In genomic region chr1:155073377-155074272, GRCh38 we compare ENCODE assay signal across 18 cellular contexts. TPM values are rescaled to one million over a fixed set of nuclear protein-coding genes. Genes with fewer than 3 reads are reported as not detected.
DNase-seq lines count a peak whose midpoint lies in the region; ATAC-seq and TF ChIP-seq lines count a peak whose summit lies in the region.
"Had no signal": no experiment of that assay in that cellular context is flagged by ENCODE, and none has a peak within 500 bp of the region (broad histone marks: within the 10 kb centered on the region; RNA-seq: fewer than 3 reads in every experiment).

No MANE protein-coding gene starts in this region.

- peak overlapping the region; percentile 51 for H3K4me2 ChIP-seq in OCI-LY7 (ENCODE audit: low read length)
- H3K4me2 ChIP-seq in PC-9: no peak overlapping the region

- H3K4me3 ChIP-seq in heart right ventricle: no peak overlapping the region
- H3K4me3 ChIP-seq in OCI-LY7 (ENCODE audit: low read depth, low read length, poor library complexity, severe bottlenecking): peak overlapping the region; percentile 20
- H3K4me3 ChIP-seq in vagina: no peak overlapping the region
- H3K4me3 ChIP-seq in PC-9: no peak overlapping the region

- no peaks in the 10 kb centered on the region for H3K9me3 ChIP-seq in heart right ventricle
- H3K9me3 ChIP-seq in OCI-LY7 (ENCODE audit: low read length): no peaks in the 10 kb centered on the region
- H3K9me3 ChIP-seq in vagina: no peaks in the 10 kb centered on the region
- H3K9me3 ChIP-seq in PC-9 (ENCODE audit: insufficient read depth, low read depth): no peaks in the 10 kb centered on the region

- TF ChIP-seq CTCF in heart right ventricle (IDR thresholded peaks at IDR 0.05) (no peak), OCI-LY7 (conservative IDR thresholded peaks at IDR 0.05; ENCODE audit: low read length) (no peak), vagina (IDR thresholded peaks at IDR 0.05) (no peak), PC-9 (conservative IDR thresholded peaks at IDR 0.05) (no peak)

- CTCF ChIA-PET in OCI-LY7 (lab: Charles Lee; ENCODE audit: unreplicated experiment): no interaction called here
- CTCF ChIA-PET in PC-9 (lab: Charles Lee): no interaction called here

- no peak overlapping the region for H3K4me3 Mint-ChIP-seq in dendritic cell treated with granulocyte-macrophage colony-stimulating factor and Interleukin-4, amounts not matched to agents 40 ng/mL and 50 ng/mL, for 4 days
- H3K4me3 Mint-ChIP-seq: activated T-cell treated with anti-CD3 and anti-CD28 coated beads, Interleukin-2, amount 50 U/mL, for 4 hours had no signal

- H3K27ac Mint-ChIP-seq in dendritic cell treated with granulocyte-macrophage colony-stimulating factor and Interleukin-4, amounts not matched to agents 40 ng/mL and 50 ng/mL, for 4 days: peak overlapping the region; percentile 4

- H3K4me1 Mint-ChIP-seq in dendritic cell treated with granulocyte-macrophage colony-stimulating factor and Interleukin-4, amounts not matched to agents 40 ng/mL and 50 ng/mL, for 4 days (ENCODE audit: low read depth): peaks cover 37% of the 10 kb centered on the region

- 92 to 93% methylated on average over 3 of the region's 3 CpGs for WGBS in heart right ventricle, 2 donors

- H2AFZ ChIP-seq in OCI-LY7 (ENCODE audit: low read length) (no peak overlapping the region), PC-9 (no peak overlapping the region)

- peaks cover 43% of the 10 kb centered on the region for H3K27me3 Mint-ChIP-seq in dendritic cell treated with granulocyte-macrophage colony-stimulating factor and Interleukin-4, amounts not matched to agents 40 ng/mL and 50 ng/mL, for 4 days

- peak; percentile 10 for DNase-seq in Right ventricle myocardium superior
- no peak for DNase-seq in heart right ventricle
- peak; percentile 41 for DNase-seq in OCI-LY7 (ENCODE audit: low spot score)
- DNase-seq in vagina (ENCODE audit: extremely low spot score in 2 of 2): no peak
- no peak for DNase-seq in ACHN
- no peak for DNase-seq in PC-9
- DNase-seq: activated T-cell treated with anti-CD3 and anti-CD28 coated beads, Interleukin-2, amount 50 U/mL, for 4 hours; effector memory CD4-positive, alpha-beta T cell; hippocampal formation; kidney glomerular epithelial cell; NCI-H2029 treated with DMSO at 0.1 percent for 48 hours; retina had no signal

- ATAC-seq in Right ventricle myocardium superior (ENCODE audit: poor library complexity) (no peak), heart right ventricle (no peak)
- ATAC-seq: activated CD4-positive, CD25-positive, alpha-beta regulatory T cell treated with anti-CD3 and anti-CD28 coated beads, Interleukin-2, amount 50 U/mL, for 24 hours; activated T-cell treated with anti-CD3 and anti-CD28 coated beads, Interleukin-2, amount 50 U/mL, for 4 hours had no signal

- H4K20me1 ChIP-seq in OCI-LY7 (ENCODE audit: insufficient read depth, low read length): no peaks in the 10 kb centered on the region
- no peaks in the 10 kb centered on the region; the same call in 1 of the 2 replicates for H4K20me1 ChIP-seq in PC-9 (ENCODE audit: insufficient read depth)

- POLR2A ChIA-PET in OCI-LY7 (lab: Charles Lee) (interaction anchor here (1.0 kb wide), 1 partner anchor 29 kb away, joined by 4 read pairs; no protein-coding TSS in a partner anchor), PC-9 (lab: Charles Lee; ENCODE audit: unreplicated experiment) (no interaction called here)

- no peak for TF ChIP-seq POLR2A in vagina (IDR thresholded peaks at IDR 0.05)

- peaks cover 36% of the 10 kb centered on the region; the same call in 1 of the 2 replicates for H3F3A ChIP-seq in PC-9 (ENCODE audit: insufficient read depth, low read depth)

- no TSS peak for BruUV-seq in OCI-LY7 (replicated peaks; lab: Mats Ljungman, UMichigan)
- BruUV-seq in PC-9 (replicated peaks; lab: Mats Ljungman, UMichigan): no TSS peak

- peaks cover 11% of the 10 kb centered on the region for H3K36me3 Mint-ChIP-seq in dendritic cell treated with granulocyte-macrophage colony-stimulating factor and Interleukin-4, amounts not matched to agents 40 ng/mL and 50 ng/mL, for 4 days (ENCODE audit: low read depth)

- H3K36me3 ChIP-seq in heart right ventricle (peaks cover 0 to 10% (median 0%) of the 10 kb centered on the region in 9 donors), OCI-LY7 (ENCODE audit: insufficient read depth, low read length) (peaks cover 12% of the 10 kb centered on the region; the same call in 1 of the 2 replicates), vagina (no peaks in the 10 kb centered on the region), PC-9 (ENCODE audit: low read depth) (no peaks in the 10 kb centered on the region)

- H3K9me2 ChIP-seq in OCI-LY7 (ENCODE audit: insufficient read depth, low read length) (no peaks in the 10 kb centered on the region), PC-9 (ENCODE audit: insufficient read depth) (no peaks in the 10 kb centered on the region)

- peaks cover 0 to 8% (median 0%) of the 10 kb centered on the region in 7 donors for H3K27me3 ChIP-seq in heart right ventricle
- H3K27me3 ChIP-seq in vagina: no peaks in the 10 kb centered on the region
- H3K27me3 ChIP-seq in PC-9 (ENCODE audit: insufficient read depth, low read depth): no peaks in the 10 kb centered on the region

- H3K79me2 ChIP-seq in OCI-LY7 (ENCODE audit: insufficient read depth, low read depth, low read length) (no peaks in the 10 kb centered on the region), PC-9 (ENCODE audit: low read depth) (no peaks in the 10 kb centered on the region)

- in situ Hi-C loops in ACHN (cut with HindIII; ENCODE audit: low pct_ligation_motif_present, low pct_unique_long_range_greater_than_20kb, low sequenced_read_pairs): no loop called here

- peaks cover 0 to 24% (median 18%) of the 10 kb centered on the region in 9 donors for H3K4me1 ChIP-seq in heart right ventricle
- peaks cover 69% of the 10 kb centered on the region for H3K4me1 ChIP-seq in OCI-LY7 (ENCODE audit: insufficient read depth, low read length, poor library complexity, severe bottlenecking)
- H3K4me1 ChIP-seq in vagina: peaks cover 31% of the 10 kb centered on the region
- H3K4me1 ChIP-seq in PC-9 (replicated peaks; ENCODE audit: insufficient read depth): peaks cover 14% of the 10 kb centered on the region

- H3K9me3 Mint-ChIP-seq in dendritic cell treated with granulocyte-macrophage colony-stimulating factor and Interleukin-4, amounts not matched to agents 40 ng/mL and 50 ng/mL, for 4 days: no peaks in the 10 kb centered on the region
- H3K9me3 Mint-ChIP-seq: activated T-cell treated with anti-CD3 and anti-CD28 coated beads, Interleukin-2, amount 50 U/mL, for 4 hours had no signal

- H3K27ac ChIP-seq in heart right ventricle (no peak overlapping the region), OCI-LY7 (ENCODE audit: low read depth, low read length, poor library complexity, severe bottlenecking) (no peak overlapping the region), vagina (peak overlapping the region; percentile 32), PC-9 (no peak overlapping the region)

- intact Hi-C loops in Right ventricle myocardium superior (cut with DNase I): no loop called here
- intact Hi-C loops in heart right ventricle (cut with DNase I): no loop called here
- intact Hi-C loops in OCI-LY7 (cut with micrococcal nuclease; ENCODE audit: unreplicated experiment): no loop called here
- intact Hi-C loops in dendritic cell treated with granulocyte-macrophage colony-stimulating factor and Interleukin-4, amounts not matched to agents 40 ng/mL and 50 ng/mL, for 4 days (cut with micrococcal nuclease): no loop called here
- intact Hi-C loops in vagina (cut with DNase I): no loop called here
- intact Hi-C loops in PC-9 (cut with micrococcal nuclease; ENCODE audit: unreplicated experiment): no loop called here

RNA-seq across cellular contexts. Expression of gene EFNA3, which starts 5.0 kb away (rescaled TPM):
- total RNA-seq in Right ventricle myocardium superior (0.75 TPM), heart right ventricle (1 to 10 TPM in 1 of 10 donors, under 1 TPM in 8, not detected in 1; 0.23 to 1.9 (median 0.46) TPM), OCI-LY7 (2022) (4.8 and 10.8 TPM in 2 replicates), vagina (22.3 TPM), PC-9 (2021) (6.7 and 8.8 TPM in 2 replicates)
- polyA plus RNA-seq in heart right ventricle: 1 to 10 TPM in 1 of 2 donors, under 1 TPM in 1; 0.95 to 1.8 TPM
- total RNA-seq in OCI-LY7 (2014; rRNA removed; shearing (Covaris generic)): 5.7 and 6.7 TPM in 2 replicates

RNA-seq across cellular contexts. Expression of gene EFNA4, which starts 10.1 kb away (rescaled TPM):
- 2.6 TPM for total RNA-seq in Right ventricle myocardium superior
- 1 to 10 TPM in 8 of 10 donors, under 1 TPM in 2; 0.49 to 2.8 (median 1.8) TPM for total RNA-seq in heart right ventricle
- 1 to 10 TPM; 4.2 to 5.4 TPM for polyA plus RNA-seq in heart right ventricle
- 10.5 and 11.5 TPM in 2 replicates for total RNA-seq in OCI-LY7 (2014; rRNA removed; shearing (Covaris generic))
- 9.0 and 10.1 TPM in 2 replicates for total RNA-seq in OCI-LY7 (2022)
- 13.8 TPM for total RNA-seq in vagina
- total RNA-seq in PC-9 (2021): 14.0 and 17.3 TPM in 2 replicates

RNA-seq across cellular contexts. Expression of gene ADAM15, which starts 22.5 kb away (rescaled TPM):
- total RNA-seq in Right ventricle myocardium superior (77.6 TPM), heart right ventricle (100 to 1,000 TPM in 1 of 10 donors, 10 to 100 TPM in 9; 46.7 to 146 (median 58.5) TPM), OCI-LY7 (2022) (50.4 and 56.1 TPM in 2 replicates), vagina (193 TPM), PC-9 (2021) (187 and 195 TPM in 2 replicates)
- 100 to 1,000 TPM; 144 to 305 TPM for polyA plus RNA-seq in heart right ventricle
- 14.2 and 19.7 TPM in 2 replicates for total RNA-seq in OCI-LY7 (2014; rRNA removed; shearing (Covaris generic))

RNA-seq across cellular contexts. Expression of gene DCST1, which starts 40.0 kb away (rescaled TPM):
- total RNA-seq in Right ventricle myocardium superior: not detected
- total RNA-seq in heart right ventricle: not detected
- under 1 TPM in 1 of 2 donors, not detected in 1; 0.29 TPM for polyA plus RNA-seq in heart right ventricle
- not detected in 2 replicates for total RNA-seq in OCI-LY7 (2014; rRNA removed; shearing (Covaris generic))
- total RNA-seq in OCI-LY7 (2022): not detected in 2 replicates
- not detected for total RNA-seq in vagina
- 0.22 and 0.43 TPM in 2 replicates for total RNA-seq in PC-9 (2021)
- total RNA-seq: activated T-cell treated with anti-CD3 and anti-CD28 coated beads, Interleukin-2, amount 50 U/mL, for 4 hours; M059J; mesenteric fat pad had no signal
- polyA plus RNA-seq: adipose tissue had no signal

RNA-seq across cellular contexts. Expression of gene DCST2, which starts 40.0 kb away (rescaled TPM):
- 0.16 TPM for total RNA-seq in Right ventricle myocardium superior
- under 1 TPM in 9 of 10 donors, not detected in 1; 0.15 to 0.67 (median 0.30) TPM for total RNA-seq in heart right ventricle
- polyA plus RNA-seq in heart right ventricle: 1 to 10 TPM in 1 of 2 donors, under 1 TPM in 1; 0.38 to 1.8 TPM
- total RNA-seq in OCI-LY7 (2014; rRNA removed; shearing (Covaris generic)): 0.85 and 1.7 TPM in 2 replicates
- total RNA-seq in OCI-LY7 (2022): 2.0 and 3.9 TPM in 2 replicates
- total RNA-seq in vagina: 7.9 TPM
- 4.4 and 4.7 TPM in 2 replicates for total RNA-seq in PC-9 (2021)
- total RNA-seq: M059J, temporal lobe had no signal

Comparison
In these comparisons a context has a peak if more than half of its experiments do, and no peak if none do; other contexts are left out.
1. DNase-seq: peak in Right ventricle myocardium superior (single experiment) and OCI-LY7 (single experiment); none in heart right ventricle (0 of 2), vagina (0 of 2), ACHN (single experiment) and PC-9 (0 of 2).